In the genomic region with DNA sequence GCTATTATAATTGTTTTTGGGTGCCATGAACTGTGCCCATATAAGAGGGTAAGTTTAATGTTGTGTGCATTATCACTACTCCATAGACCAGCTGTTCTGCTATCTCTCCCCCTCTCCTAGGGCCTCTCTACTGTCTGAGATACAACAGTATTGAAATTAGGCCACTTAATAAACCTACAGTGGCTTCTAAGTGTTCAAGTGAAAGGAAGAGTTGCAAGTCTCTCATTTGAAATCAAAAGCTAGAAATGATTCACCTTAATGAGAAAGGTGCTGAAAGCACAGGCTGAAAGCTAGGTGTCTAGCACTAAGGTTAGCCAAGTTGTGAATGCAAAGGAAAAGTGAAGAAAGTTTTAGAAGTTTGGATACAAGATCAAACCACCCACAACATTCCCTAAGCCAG, we compare ENCODE assay signal across 22 cellular contexts.
A peak's percentile ranks its signal among the peaks of the same experiment; 100 is the strongest.
DNase-seq lines count a peak whose midpoint lies in the region; ATAC-seq and TF ChIP-seq lines count a peak whose summit lies in the region.
"Had no signal": no experiment of that assay in that cellular context is flagged by ENCODE, and none has a peak within 500 bp of the region (broad histone marks: within the 10 kb centered on the region; RNA-seq: fewer than 3 reads in every experiment).

No MANE protein-coding gene starts in this region.

- H3K27ac ChIP-seq in vagina (no peak overlapping the region), esophagus muscularis mucosa (replicated peaks in 1 of 4) (no peak overlapping the region)
- H3K27ac ChIP-seq: C4-2B, HL-60 had no signal

- H3K36me3 ChIP-seq in vagina (no peaks in the 10 kb centered on the region), esophagus muscularis mucosa (no peaks in the 10 kb centered on the region)

- no peak for DNase-seq in vagina (ENCODE audit: extremely low spot score in 2 of 2)
- no peak for DNase-seq in 8988T
- no peak for DNase-seq in NCI-H345 (lab: John Stamatoyannopoulos, UW)
- DNase-seq in esophagus muscularis mucosa (ENCODE audit: extremely low spot score): no peak
- DNase-seq: DMS 273 treated with DMSO at 0.1 percent for 48 hours, GDM1, HFFc6, Kasumi-1, MM.1S, NCI-H1105, NCI-H1694 treated with DMSO at 0.1 percent for 48 hours, NCI-H2107, NCI-H2227 treated with DMSO at 0.1 percent for 48 hours, NCI-H524 treated with DMSO at 0.1 percent for 48 hours, SHP77 treated with DMSO at 0.1 percent for 48 hours had no signal

- intact Hi-C loops in vagina (cut with DNase I): no loop called here
- intact Hi-C loops in esophagus muscularis mucosa (cut with DNase I): no loop called here

- TF ChIP-seq POLR2A in vagina (IDR thresholded peaks at IDR 0.05) (no peak), esophagus muscularis mucosa (IDR thresholded peaks at IDR 0.05; ENCODE audit: low read depth) (no peak)

- H3K27me3 ChIP-seq in vagina (no peaks in the 10 kb centered on the region), esophagus muscularis mucosa (no peaks in the 10 kb centered on the region)

- TF ChIP-seq EP300 in esophagus muscularis mucosa (IDR thresholded peaks at IDR 0.05): no peak

- TF ChIP-seq CTCF in vagina (IDR thresholded peaks at IDR 0.05): no peak
- no peak for TF ChIP-seq CTCF in esophagus muscularis mucosa (IDR thresholded peaks at IDR 0.05)

- no peaks in the 10 kb centered on the region for H3K4me1 ChIP-seq in vagina
- no peaks in the 10 kb centered on the region for H3K4me1 ChIP-seq in esophagus muscularis mucosa

- H3K4me3 ChIP-seq in vagina: no peak overlapping the region
- H3K4me3 ChIP-seq in esophagus muscularis mucosa: no peak overlapping the region

- ATAC-seq in GM18502 (IDR thresholded peaks at IDR 0.05; ENCODE audit: poor library complexity, unreplicated experiment) (peak; percentile 79), GM18907 (IDR thresholded peaks at IDR 0.05; ENCODE audit: unreplicated experiment) (peak; percentile 57), GM21619 (IDR thresholded peaks at IDR 0.05; ENCODE audit: unreplicated experiment) (peak; percentile 54), HG03159 (IDR thresholded peaks at IDR 0.05; ENCODE audit: unreplicated experiment) (peak; percentile 64)
- ATAC-seq: SK-N-SH treated with all-trans-retinoic acid at 6 μM for 48 hours had no signal

- H3K9me3 ChIP-seq in vagina (no peaks in the 10 kb centered on the region), esophagus muscularis mucosa (peaks cover 0 to 5% (median 4%) of the 10 kb centered on the region in 4 donors)
